ENCODE assay signal across 14 cellular contexts in genomic region chr1:211843018-211843417, GRCh38. TPM values are rescaled to one million over a fixed set of nuclear protein-coding genes. Genes with fewer than 3 reads are reported as not detected.
DNase-seq lines count a peak whose midpoint lies in the region; ATAC-seq, FAIRE-seq and TF ChIP-seq lines count a peak whose summit lies in the region.
"Had no signal": no experiment of that assay in that cellular context is flagged by ENCODE, and none has a peak within 500 bp of the region (broad histone marks: within the 10 kb centered on the region; RNA-seq: fewer than 3 reads in every experiment).

No MANE protein-coding gene starts in this region.

- no peak overlapping the region; the same call in 1 of the 2 replicates for H3K4me2 ChIP-seq in SK-N-SH
- peak overlapping the region; percentile 27 for H3K4me2 ChIP-seq in KMS-11
- no peak overlapping the region for H3K4me2 ChIP-seq in GM12878 (ENCODE audit: control insufficient read depth, insufficient read depth)

- RAD21 ChIA-PET in GM12878 (lab: Charles Lee; ENCODE audit: unreplicated experiment): interaction anchor here (0.9 to 1.6 kb wide), 10 partner anchors 10 to 613 kb away, joined by 3 to 7 read pairs (median 4); no protein-coding TSS in a partner anchor

- TF ChIP-seq CTCF in SK-N-SH (IDR thresholded peaks at IDR 0.05): no peak
- no peak for TF ChIP-seq CTCF in KMS-11 (conservative IDR thresholded peaks at IDR 0.05; ENCODE audit: low read depth, low read length)
- TF ChIP-seq CTCF in GM12878 (IDR thresholded peaks at IDR 0.05 in 2 of 3, conservative IDR thresholded peaks at IDR 0.05 in 1 of 3; ENCODE audit: control insufficient read depth in 2 of 3, extremely low read depth in 1 of 3, insufficient read depth in 1 of 3, low read depth in 3 of 3, low read length in 3 of 3): no peak
- TF ChIP-seq CTCF in natural killer cell (IDR thresholded peaks at IDR 0.05): no peak
- no peak for TF ChIP-seq CTCF in upper lobe of right lung (IDR thresholded peaks at IDR 0.05)

- H3K9ac ChIP-seq in SK-N-SH (no peak overlapping the region), KMS-11 (no peak overlapping the region), GM12878 (ENCODE audit: control insufficient read depth, insufficient read depth, low read length) (no peak overlapping the region)

- DNase-seq in SK-N-SH: no peak
- DNase-seq in GM12878 (ENCODE audit: low read depth, low spot score): no peak
- no peak for DNase-seq in natural killer cell
- no peak for DNase-seq in upper lobe of right lung
- DNase-seq: 8988T, aorta, KG1, mesendoderm, retina had no signal

- peak overlapping the region; percentile 52 for H2AFZ ChIP-seq in SK-N-SH (ENCODE audit: low read depth)
- 0 out of 2 replicates have a peak overlapping the region, but pooled peaks have one; percentile 1 for H2AFZ ChIP-seq in KMS-11 (ENCODE audit: low read depth)
- peak overlapping the region; percentile 69 for H2AFZ ChIP-seq in GM12878 (ENCODE audit: control insufficient read depth, low read depth, low read length)

- no peaks in the 10 kb centered on the region for H3K27me3 Mint-ChIP-seq in natural killer cell (ENCODE audit: low read depth in 2 of 2)

- in situ Hi-C loops in GM12878 (cut with MboI): no loop called here

- peak overlapping the region; percentile 68 for H3K4me3 Mint-ChIP-seq in natural killer cell

- H3F3A ChIP-seq in SK-N-SH (replicated peaks; ENCODE audit: insufficient read depth): no peaks in the 10 kb centered on the region

- no peaks in the 10 kb centered on the region for H3K36me3 Mint-ChIP-seq in natural killer cell

- TF ChIP-seq EP300 in SK-N-SH (IDR thresholded peaks at IDR 0.05; ENCODE audit: borderline replicate concordance in 1 of 2, low read depth in 1 of 2, low read length in 1 of 2) (no peak), GM12878 (IDR thresholded peaks at IDR 0.05; ENCODE audit: borderline replicate concordance in 1 of 2, control insufficient read depth in 1 of 2, low read depth in 2 of 2, low read length in 2 of 2) (no peak)

- intact Hi-C loops in GM12878 (cut with micrococcal nuclease; ENCODE audit: unreplicated experiment): no loop called here
- intact Hi-C loops in natural killer cell (cut with micrococcal nuclease): no loop called here
- intact Hi-C loops in upper lobe of right lung (cut with DNase I): no loop called here

- H3K27ac ChIP-seq in SK-N-SH (ENCODE audit: low read depth in 2 of 2, low read length in 1 of 2) (no peak overlapping the region), KMS-11 (no peak overlapping the region), GM12878 (ENCODE audit: control insufficient read depth, insufficient read depth) (no peak overlapping the region), upper lobe of right lung (no peak overlapping the region)

- no peak for FAIRE-seq in GM12878 (lab: Jason Lieb, UNC)
- FAIRE-seq: endometrium had no signal

- H3K9me3 Mint-ChIP-seq in natural killer cell: no peaks in the 10 kb centered on the region

- H3K9me2 ChIP-seq in SK-N-SH: no peaks in the 10 kb centered on the region

- POLR2A ChIA-PET in SK-N-SH (lab: Yijun Ruan, JAX): no interaction called here
- POLR2A ChIA-PET in GM12878 (lab: Charles Lee): interaction anchor here (1.2 kb wide), 1 partner anchor 9 kb away, joined by 3 read pairs; no protein-coding TSS in a partner anchor

- H4K20me1 ChIP-seq in SK-N-SH (ENCODE audit: insufficient read depth) (no peaks in the 10 kb centered on the region), KMS-11 (ENCODE audit: insufficient read depth) (no peaks in the 10 kb centered on the region), GM12878 (ENCODE audit: control insufficient read depth, insufficient read depth) (no peaks in the 10 kb centered on the region)

- H3K4me3 ChIP-seq in SK-N-SH (ENCODE audit: low read depth in 2 of 2, low read length in 1 of 2) (no peak overlapping the region; a peak in 1 of 4 replicates), KMS-11 (IDR thresholded peaks at IDR 0.05; ENCODE audit: insufficient read depth, low read depth, low read length) (no peak overlapping the region), GM12878 (no peak overlapping the region), upper lobe of right lung (no peak overlapping the region)

- H3K4me1 ChIP-seq in SK-N-SH (ENCODE audit: control insufficient read depth in 1 of 2, insufficient read depth in 2 of 2, low read depth in 1 of 2, low read length in 1 of 2) (no peaks in the 10 kb centered on the region), KMS-11 (ENCODE audit: low read depth, poor library complexity, severe bottlenecking) (peaks cover 13% of the 10 kb centered on the region), GM12878 (ENCODE audit: control insufficient read depth, insufficient read depth, low read length) (peaks cover 15% of the 10 kb centered on the region), upper lobe of right lung (peaks cover 6% of the 10 kb centered on the region)

- CTCF ChIA-PET in SK-N-SH (lab: Yijun Ruan, JAX): interaction anchor here (1.5 kb wide), 1 partner anchor 14 kb away, joined by 5 read pairs; no protein-coding TSS in a partner anchor
- CTCF ChIA-PET in GM12878 (lab: Yijun Ruan, JAX): interaction anchor here (0.6 to 2.6 kb wide), 6 partner anchors 10 to 1318 kb away, joined by 3 to 15 read pairs (median 4); partner anchors contain the start of genes DTL and INTS7

- no TSS peak for BruUV-seq in GM12878 (replicated peaks; lab: Mats Ljungman, UMichigan)

- TF ChIP-seq POLR2A in GM12878 (IDR thresholded peaks at IDR 0.05; ENCODE audit: low read depth, low read length): no peak

- SMC1A ChIA-PET in GM12878 (lab: Charles Lee; ENCODE audit: uncharacterized antibody, unreplicated experiment): interaction anchor here (0.5 to 2.3 kb wide), 10 partner anchors 8 to 144 kb away, joined by 3 to 14 read pairs (median 4); no protein-coding TSS in a partner anchor

- H3K9me3 ChIP-seq in SK-N-SH (no peaks in the 10 kb centered on the region), GM12878 (replicated peaks; ENCODE audit: control insufficient read depth, insufficient read depth, low read length) (no peaks in the 10 kb centered on the region), upper lobe of right lung (no peaks in the 10 kb centered on the region)

- H3K36me3 ChIP-seq in SK-N-SH (replicated peaks in 1 of 2; ENCODE audit: control insufficient read depth in 1 of 2, insufficient read depth in 2 of 2, low read length in 1 of 2) (no peaks in the 10 kb centered on the region), KMS-11 (ENCODE audit: insufficient read depth) (no peaks in the 10 kb centered on the region), GM12878 (ENCODE audit: control insufficient read depth in 2 of 2, insufficient read depth in 2 of 2, low read length in 1 of 2) (no peaks in the 10 kb centered on the region), upper lobe of right lung (no peaks in the 10 kb centered on the region)

- no peaks in the 10 kb centered on the region for H3K27me3 ChIP-seq in SK-N-SH (ENCODE audit: insufficient read depth)
- no peaks in the 10 kb centered on the region for H3K27me3 ChIP-seq in KMS-11 (ENCODE audit: insufficient read depth, low read depth)
- no peaks in the 10 kb centered on the region for H3K27me3 ChIP-seq in GM12878 (replicated peaks in 1 of 2; ENCODE audit: control insufficient read depth in 2 of 2, insufficient read depth in 2 of 2, low read length in 1 of 2)
- peaks cover 9% of the 10 kb centered on the region for H3K27me3 ChIP-seq in upper lobe of right lung

- peak overlapping the region; percentile 82 to 88 for H3K27ac Mint-ChIP-seq in natural killer cell

- TF ChIP-seq RAD21 in SK-N-SH (IDR thresholded peaks at IDR 0.05; ENCODE audit: low read length) (no peak), GM12878 (IDR thresholded peaks at IDR 0.05; ENCODE audit: insufficient read depth, low read depth, low read length) (no peak)

- peaks cover 11 to 15% of the 10 kb centered on the region in 2 donors for H3K4me1 Mint-ChIP-seq in natural killer cell

- no peak; the same call in 2 of the 3 replicates for ATAC-seq in SK-N-SH treated with all-trans-retinoic acid at 6 μM for 48 hours
- ATAC-seq in GM12878: peak; percentile 63
- ATAC-seq in natural killer cell: peak in 2 of 3 donors; percentile 32 to 50
- ATAC-seq in HG03378 (IDR thresholded peaks at IDR 0.05; ENCODE audit: unreplicated experiment): no peak
- no peak for ATAC-seq in HG02610 (IDR thresholded peaks at IDR 0.05; ENCODE audit: unreplicated experiment)
- no peak for ATAC-seq in upper lobe of right lung

- no peaks in the 10 kb centered on the region for H3K79me2 ChIP-seq in SK-N-SH (ENCODE audit: insufficient read depth)
- no peaks in the 10 kb centered on the region for H3K79me2 ChIP-seq in KMS-11 (ENCODE audit: insufficient read depth, low read depth)
- H3K79me2 ChIP-seq in GM12878 (ENCODE audit: control insufficient read depth, insufficient read depth, low read length): no peaks in the 10 kb centered on the region

TF ChIP-seq in SK-N-SH, 30 proteins besides CTCF, POLR2A, EP300 and RAD21 (continues in another document):
- TF ChIP-seq MXI1 (IDR thresholded peaks at IDR 0.05; ENCODE audit: low read depth, low read length): no peak

TF ChIP-seq in SK-N-SH treated with all-trans-retinoic acid at 6 μM for 48 hours, 23 proteins besides CTCF, POLR2A, EP300 and RAD21:
- no peak for TF ChIP-seq CSDC2 (CRISPR knock-in tag; IDR thresholded peaks at IDR 0.05)

TF ChIP-seq in GM12878, 131 proteins besides CTCF, POLR2A, EP300 and RAD21 (continues in another document):
- TF ChIP-seq SIX5 (IDR thresholded peaks at IDR 0.05; ENCODE audit: low read depth, low read length, severe bottlenecking) (no peak), ASH2L (IDR thresholded peaks at IDR 0.05; ENCODE audit: borderline replicate concordance, low read depth) (no peak)

RNA-seq across cellular contexts. Expression of gene LPGAT1, which starts 12.5 kb away (rescaled TPM):
- polyA plus RNA-seq in SK-N-SH (2012; rRNA removed): 4.8 and 6.3 TPM in 2 replicates
- polyA plus RNA-seq in SK-N-SH (2012; cell fraction: cytosol; rRNA removed): 8.8 and 9.2 TPM in 2 replicates
- 2.3 and 4.9 TPM in 2 replicates for polyA plus RNA-seq in SK-N-SH (2012; cell fraction: nucleus; rRNA removed)
- total RNA-seq in GM12878 (2013; cell fraction: nucleolus; rRNA removed): 95.7 and 102 TPM in 2 replicates
- total RNA-seq in GM12878 (2014; rRNA removed): 26.7 and 27.6 TPM in 2 replicates
- 26.9 and 27.1 TPM in 2 replicates for total RNA-seq in GM12878 (2014; rRNA removed; fragmentation: Illumina TruSeq; extraction: Trizol)
- 37.5 and 40.6 TPM in 2 replicates for total RNA-seq in GM12878 (2021)
- polyA plus RNA-seq in GM12878 (2011; ENCODE audit: low read depth): 9.4 TPM
- polyA plus RNA-seq in GM12878 (2011; rRNA removed): 27.8 and 41.8 TPM in 2 replicates
- polyA plus RNA-seq in GM12878 (2011; cell fraction: cytosol; rRNA removed): 12.6 and 13.6 TPM in 2 replicates
- 13.7 and 17.9 TPM in 2 replicates for polyA plus RNA-seq in GM12878 (2011; cell fraction: nucleus; rRNA removed)
- polyA plus RNA-seq in GM12878 (2012): 15.8 and 24.7 TPM in 2 replicates
- polyA plus RNA-seq in GM12878 (2014; fragmentation: Illumina TruSeq; extraction: Trizol): 17.3 and 29.7 TPM in 2 replicates
- polyA plus RNA-seq in GM12878 (2014; fragmentation: Nextera tagmentation; extraction: Ambion mirVana): 1 to 10 TPM; 5.8 to 6.4 TPM
- 20.5 and 21.1 TPM in 2 replicates for polyA plus RNA-seq in GM12878 (2014; rRNA removed)
- polyA plus RNA-seq in GM12878 (2016; fragmentation: Nextera tagmentation; extraction: Ambion mirVana): 10 to 100 TPM in 1 of 2 experiments, 1 to 10 TPM in 1; 7.1 to 17.1 TPM
- polyA minus RNA-seq in GM12878 (2011; rRNA and poly(A)+ RNA removed): 24.5 and 34.1 TPM in 2 replicates
- polyA minus RNA-seq in GM12878 (2011; cell fraction: cytosol; rRNA and poly(A)+ RNA removed): 24.5 and 25.1 TPM in 2 replicates
- 26.0 and 40.3 TPM in 2 replicates for polyA minus RNA-seq in GM12878 (2011; cell fraction: nucleus; rRNA and poly(A)+ RNA removed)
- total RNA-seq in natural killer cell: 10 to 100 TPM; 58.6 to 76.3 (median 71.5) TPM
- total RNA-seq in upper lobe of right lung: 34.5 TPM

Comparison
In these comparisons a context has a peak if more than half of its experiments do, and no peak if none do; other contexts are left out.
1. H2AFZ ChIP-seq: peak in every context shown above with its lines; median percentile 69 in GM12878; 52 in SK-N-SH; 1 in KMS-11.
2. ATAC-seq: peak in GM12878 (single experiment) and natural killer cell (2 of 3); none in SK-N-SH treated with all-trans-retinoic acid at 6 μM for 48 hours (single experiment), HG03378 (single experiment), HG02610 (single experiment) and upper lobe of right lung (single experiment).